In the genomic region with DNA sequence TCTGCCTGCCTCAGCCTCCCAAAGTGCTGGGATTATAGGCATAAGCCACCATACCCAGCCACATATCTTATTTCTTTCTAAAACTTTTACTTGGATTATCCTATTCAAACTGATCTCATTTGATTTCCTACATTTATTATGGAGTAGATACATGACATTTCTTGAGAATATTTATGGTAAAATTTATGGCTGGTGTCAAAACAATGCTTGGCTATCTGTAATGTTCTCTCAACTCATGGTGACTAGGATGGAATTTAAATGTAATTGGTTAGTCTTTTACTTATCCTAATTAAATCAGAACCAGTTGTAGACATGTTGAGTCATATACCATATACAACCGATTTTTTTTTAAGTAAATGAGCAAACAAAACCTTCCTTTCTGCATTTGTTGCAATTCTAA, we compare ENCODE assay signal across 28 cellular contexts.
"Had no signal": no experiment of that assay in that cellular context is flagged by ENCODE, and none has a peak within 500 bp of the region (broad histone marks: within the 10 kb centered on the region; RNA-seq: fewer than 3 reads in every experiment).

No MANE protein-coding gene starts in this region.

- H2AFZ ChIP-seq: hepatocyte had no signal

- FAIRE-seq: endothelial cell of umbilical vein, kidney had no signal

- H3K4me3 ChIP-seq: esophagus muscularis mucosa, gastroesophageal sphincter, heart left ventricle, hepatocyte, lung, prostate gland, right atrium auricular region, smooth muscle cell, suprapubic skin, transverse colon, upper lobe of right lung, uterus had no signal

- H3K27me3 ChIP-seq: esophagus muscularis mucosa, foreskin keratinocyte, gastroesophageal sphincter, heart left ventricle, hepatocyte, right atrium auricular region, suprapubic skin, transverse colon, upper lobe of right lung, uterus had no signal

- H3K27ac ChIP-seq: esophagus muscularis mucosa, foreskin keratinocyte, gastroesophageal sphincter, heart left ventricle, hepatocyte, prostate gland, right atrium auricular region, suprapubic skin, transverse colon, upper lobe of right lung, uterus had no signal

- ATAC-seq: foreskin keratinocyte; gastroesophageal sphincter; heart left ventricle; left lobe of liver; naive thymus-derived CD8-positive, alpha-beta T cell; sciatic nerve; stimulated activated naive CD8-positive, alpha-beta T cell treated with anti-CD3 and anti-CD28 coated beads, Interleukin-15, amount 100 ng/mL, for 72 hours; upper lobe of right lung had no signal

- H3K4me2 ChIP-seq: hepatocyte, smooth muscle cell had no signal

- DNase-seq: dermis blood vessel endothelial cell; effector memory CD4-positive, alpha-beta T cell; foreskin keratinocyte; heart left ventricle; kidney; naive thymus-derived CD8-positive, alpha-beta T cell; nephron progenitor cell; nucleus accumbens; stimulated activated CD4-positive, alpha-beta T cell treated with anti-CD3 and anti-CD28 coated beads, Interleukin-12 subunit alpha, Interleukin-12 subunit beta, amount 100 ng/mL, for 4 hours; stimulated activated CD4-positive, alpha-beta T cell treated with anti-CD3 and anti-CD28 coated beads, Interleukin-1b, Interleukin-23, amount 100 ng/mL, for 48 hours; stimulated activated CD4-positive, alpha-beta T cell treated with anti-CD3 and anti-CD28 coated beads, Interleukin-4, amount 100 ng/mL, for 1 hour; stimulated activated CD8-positive, alpha-beta memory T cell treated with anti-CD3 and anti-CD28 coated beads, Interleukin-4, amount 100 ng/mL, for 48 hours; stimulated activated naive CD4-positive, alpha-beta T cell; stimulated activated naive CD8-positive, alpha-beta T cell treated with anti-CD3 and anti-CD28 coated beads, Interleukin-15, amount 100 ng/mL, for 72 hours; transverse colon; upper lobe of right lung; uterus had no signal

- H3K36me3 ChIP-seq: prostate gland, uterus had no signal

- H3K9me3 ChIP-seq: esophagus muscularis mucosa, gastroesophageal sphincter, heart left ventricle, prostate gland, right atrium auricular region, suprapubic skin, transverse colon, upper lobe of right lung, uterus had no signal

- H3K4me1 ChIP-seq: prostate gland, uterus had no signal
